ENCODE assay signal across 8 cellular contexts in the genomic region with DNA sequence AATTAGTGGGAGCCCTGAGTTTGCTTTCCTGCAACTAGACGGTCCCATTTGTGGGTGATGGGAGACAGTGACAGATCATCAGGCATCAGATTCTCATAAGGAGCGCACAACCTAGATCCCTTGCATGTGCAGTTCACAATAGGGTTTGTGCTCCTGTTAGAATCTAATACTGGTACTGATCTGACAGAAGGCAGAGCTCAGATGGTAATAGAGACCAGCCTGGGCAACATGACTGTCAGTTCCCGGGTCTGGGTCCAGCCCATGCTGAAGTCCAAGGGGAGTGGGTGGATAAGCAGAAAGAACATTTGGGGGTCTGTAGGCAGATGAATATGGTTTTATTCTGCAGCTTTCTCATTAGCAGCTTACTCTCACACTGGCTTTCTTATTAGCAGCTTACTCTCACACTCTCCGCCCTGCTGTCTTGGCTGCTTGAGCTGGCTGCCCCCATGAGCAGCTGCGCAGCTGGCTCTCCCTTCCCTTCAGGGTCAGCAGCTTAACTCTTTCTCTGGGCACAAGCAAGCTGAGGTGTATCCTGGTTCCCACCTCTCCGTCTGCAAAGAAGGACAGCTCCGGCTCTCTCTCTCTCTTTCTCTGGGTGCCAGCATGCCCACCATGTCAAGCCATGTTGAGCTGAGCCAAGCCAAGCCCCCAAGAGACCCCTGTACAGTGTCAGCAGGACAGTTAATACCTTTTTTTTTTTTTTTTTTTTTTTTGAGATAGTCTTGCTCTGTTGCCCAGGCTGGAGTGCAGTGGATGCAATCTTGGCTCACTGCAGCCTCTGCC. TPM values are rescaled to one million over a fixed set of nuclear protein-coding genes. Genes with fewer than 3 reads are reported as not detected.
A peak's percentile ranks its signal among the peaks of the same experiment; 100 is the strongest.
DNase-seq lines count a peak whose midpoint lies in the region; ATAC-seq and TF ChIP-seq lines count a peak whose summit lies in the region.
"Had no signal": no experiment of that assay in that cellular context is flagged by ENCODE, and none has a peak within 500 bp of the region (broad histone marks: within the 10 kb centered on the region; RNA-seq: fewer than 3 reads in every experiment).

No MANE protein-coding gene starts in this region.

- H3K4me3 ChIP-seq in SJCRH30 (no peak overlapping the region), fibroblast of villous mesenchyme (ENCODE audit: low read depth, low read length) (no peak overlapping the region), osteoblast (ENCODE audit: insufficient read depth, low read length) (no peak overlapping the region), uterus (no peak overlapping the region), MM.1S (ENCODE audit: low read length) (no peak overlapping the region)

- intact Hi-C loops in uterus (cut with DNase I; ENCODE audit: low total_unique reads), result no loop called here

- no peak overlapping the region for H3K4me2 ChIP-seq in osteoblast (ENCODE audit: insufficient read depth, low read length)
- no peak overlapping the region for H3K4me2 ChIP-seq in MM.1S (ENCODE audit: low read depth, low read length)

- no peak for TF ChIP-seq CTCF in fibroblast of villous mesenchyme (IDR thresholded peaks at IDR 0.05; ENCODE audit: insufficient read depth, low read depth, low read length)
- no peak for TF ChIP-seq CTCF in osteoblast (IDR thresholded peaks at IDR 0.05; ENCODE audit: extremely low read depth, low read depth, low read length)
- TF ChIP-seq CTCF in uterus (IDR thresholded peaks at IDR 0.05), result no peak
- no peak for TF ChIP-seq CTCF in MM.1S (IDR thresholded peaks at IDR 0.05; ENCODE audit: low read length)

- H3K79me2 ChIP-seq in osteoblast (ENCODE audit: insufficient read depth, low read length) (peaks cover 20% of the 10 kb centered on the region), MM.1S (ENCODE audit: low read length) (no peaks in the 10 kb centered on the region)

- H3K9me3 ChIP-seq in SJCRH30 (replicated peaks) (peaks cover 4% of the 10 kb centered on the region), osteoblast (ENCODE audit: low read depth, low read length) (no peaks in the 10 kb centered on the region), uterus (no peaks in the 10 kb centered on the region), MM.1S (replicated peaks; ENCODE audit: insufficient read depth, low read length) (no peaks in the 10 kb centered on the region)

- H2AFZ ChIP-seq in osteoblast (ENCODE audit: low read length), result peak overlapping the region; percentile 14
- no peak overlapping the region for H2AFZ ChIP-seq in MM.1S (ENCODE audit: low read length)

- no peaks in the 10 kb centered on the region for H3F3A ChIP-seq in MM.1S (ENCODE audit: insufficient read depth, low read length)

- ATAC-seq in HG02610 (IDR thresholded peaks at IDR 0.05; ENCODE audit: unreplicated experiment), result no peak
- no peak for ATAC-seq in GM18858 (IDR thresholded peaks at IDR 0.05; ENCODE audit: unreplicated experiment)

- H3K9ac ChIP-seq in MM.1S (ENCODE audit: low read length), result no peak overlapping the region

- H3K36me3 ChIP-seq in SJCRH30 (no peaks in the 10 kb centered on the region), osteoblast (ENCODE audit: insufficient read depth, low read length) (peaks cover 7% of the 10 kb centered on the region), uterus (no peaks in the 10 kb centered on the region), MM.1S (replicated peaks; ENCODE audit: insufficient read depth, low read length) (no peaks in the 10 kb centered on the region)

- peak; percentile 38 to 55 for DNase-seq in SJCRH30
- peak; percentile 17 for DNase-seq in fibroblast of villous mesenchyme (ENCODE audit: low read depth)
- peak; percentile 30 for DNase-seq in osteoblast (ENCODE audit: insufficient read length, low spot score, missing footprints)
- DNase-seq in uterus, result peak; percentile 31 to 47
- no peak for DNase-seq in MM.1S
- DNase-seq: effector CD8-positive, alpha-beta T cell had no signal

- H3K4me1 ChIP-seq in SJCRH30 (peaks cover 10% of the 10 kb centered on the region), osteoblast (ENCODE audit: insufficient read depth, low read length) (peaks cover 3% of the 10 kb centered on the region), uterus (no peaks in the 10 kb centered on the region), MM.1S (ENCODE audit: low read length) (no peaks in the 10 kb centered on the region)

- H3K27ac ChIP-seq in SJCRH30 (peak overlapping the region; percentile 26), osteoblast (ENCODE audit: low read depth, low read length) (peak overlapping the region; percentile 19), uterus (peak overlapping the region; percentile 69 to 80), MM.1S (ENCODE audit: low read length) (no peak overlapping the region)

- H3K27me3 ChIP-seq in SJCRH30, result no peaks in the 10 kb centered on the region
- H3K27me3 ChIP-seq in osteoblast (ENCODE audit: insufficient read depth, low read length), result no peaks in the 10 kb centered on the region
- no peaks in the 10 kb centered on the region for H3K27me3 ChIP-seq in uterus
- H3K27me3 ChIP-seq in MM.1S (replicated peaks; ENCODE audit: insufficient read depth, low read length), result no peaks in the 10 kb centered on the region

- no peaks in the 10 kb centered on the region for H4K20me1 ChIP-seq in osteoblast (ENCODE audit: insufficient read depth, low read length)
- no peaks in the 10 kb centered on the region for H4K20me1 ChIP-seq in MM.1S (ENCODE audit: insufficient read depth, low read length)

- no peak for TF ChIP-seq POLR2A in uterus (IDR thresholded peaks at IDR 0.05)

- no peaks in the 10 kb centered on the region for H3K9me2 ChIP-seq in MM.1S (replicated peaks; ENCODE audit: insufficient read depth, low read length)

RNA-seq across cellular contexts. Expression of gene KLHDC8B, which starts 46.5 kb away (rescaled TPM):
- 7.8 and 8.6 TPM in 2 replicates for total RNA-seq in SJCRH30 (2014; rRNA removed; shearing (Covaris generic))
- 19.4 and 22.9 TPM in 2 replicates for total RNA-seq in fibroblast of villous mesenchyme
- 16.6 and 18.3 TPM in 2 replicates for total RNA-seq in osteoblast
- total RNA-seq in uterus, result 10 to 100 TPM in 3 of 4 donors, 1 to 10 TPM in 1; 7.7 to 67.6 (median 39.4) TPM

RNA-seq across cellular contexts. Expression of gene CCDC71, which starts 51.7 kb away (rescaled TPM):
- total RNA-seq in SJCRH30 (2014; rRNA removed; shearing (Covaris generic)), result 16.0 and 19.3 TPM in 2 replicates
- total RNA-seq in fibroblast of villous mesenchyme, result 22.9 and 24.2 TPM in 2 replicates
- 19.2 and 22.8 TPM in 2 replicates for total RNA-seq in osteoblast
- 10 to 100 TPM in 3 of 4 donors, 1 to 10 TPM in 1; 9.2 to 58.2 (median 31.3) TPM for total RNA-seq in uterus

RNA-seq across cellular contexts. Expression of gene C3orf62, which starts 59.2 kb away (rescaled TPM):
- 1.4 and 1.6 TPM in 2 replicates for total RNA-seq in SJCRH30 (2014; rRNA removed; shearing (Covaris generic))
- total RNA-seq in fibroblast of villous mesenchyme (1.3 and 2.3 TPM in 2 replicates), osteoblast (1.8 and 3.6 TPM in 2 replicates), uterus (1 to 10 TPM; 1.5 to 9.0 (median 4.9) TPM)
